34 cellular contexts compared by ENCODE assay signal in the genomic region with DNA sequence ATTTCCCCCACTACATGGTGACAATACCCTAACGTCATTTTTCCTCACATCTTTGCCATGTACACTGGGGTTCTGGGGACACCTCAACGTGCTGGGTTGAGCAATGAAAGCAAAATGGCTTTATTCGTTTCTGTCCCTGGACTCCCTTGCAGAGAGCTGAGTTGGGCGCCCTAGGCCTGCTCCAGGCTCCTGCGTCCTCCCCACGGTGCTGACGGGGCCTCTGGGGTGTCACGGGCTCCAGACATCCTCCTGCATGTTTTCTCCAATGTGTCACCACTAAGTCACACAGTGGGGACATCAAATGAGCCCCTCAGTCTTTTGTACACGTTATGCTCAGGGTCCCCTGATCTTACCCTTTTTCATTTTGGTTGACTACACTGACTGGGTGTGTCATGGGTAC.
"Had no signal": no experiment of that assay in that cellular context is flagged by ENCODE, and none has a peak within 500 bp of the region (broad histone marks: within the 10 kb centered on the region; RNA-seq: fewer than 3 reads in every experiment).

No MANE protein-coding gene starts in this region.

- ATAC-seq: activated naive CD4-positive, alpha-beta T cell treated with anti-CD3 and anti-CD28 coated beads, Interleukin-2, amount 50 U/mL, for 72 hours; activated T-cell treated with anti-CD3 and anti-CD28 coated beads, Interleukin-2, amount 50 U/mL, for 4 hours; PC-3; SK-N-SH treated with all-trans-retinoic acid at 6 μM for 48 hours; T-cell had no signal

- H3K27ac ChIP-seq: cardiac muscle cell, VCaP had no signal

- H3K27me3 ChIP-seq: cardiac muscle cell, MG63, Peyer's patch had no signal

- H3K4me3 ChIP-seq: cardiac muscle cell, MG63, Peyer's patch had no signal

- H3K9me3 ChIP-seq: MG63, Peyer's patch had no signal

- H3K36me3 ChIP-seq: cardiac muscle cell, MG63, Peyer's patch had no signal

- DNase-seq: activated B cell treated with CpG ODN at 0.5 μM for 24 hours; activated CD4-positive, alpha-beta memory T cell treated with anti-CD3 and anti-CD28 coated beads for 36 hours; activated CD4-positive, alpha-beta T cell treated with anti-CD3 and anti-CD28 coated beads for 4 hours; activated CD4-positive, alpha-beta T cell treated with anti-CD3 and anti-CD28 coated beads, Interleukin-2, amount 50 U/mL, for 1 hour; activated CD4-positive, CD25-positive, alpha-beta regulatory T cell treated with anti-CD3 and anti-CD28 coated beads, Interleukin-2, amount 50 U/mL, for 72 hours; activated CD8-positive, alpha-beta memory T cell treated with anti-CD3 and anti-CD28 coated beads, Interleukin-2, amount 50 U/mL, for 4 hours; activated gamma-delta T cell treated with Interleukin-2 at 50 U/mL for 16 hours; activated naive CD4-positive, alpha-beta T cell treated with anti-CD3 and anti-CD28 coated beads for 36 hours; activated T-cell treated with anti-CD3 and anti-CD28 coated beads for 4 hours; activated T-cell treated with anti-CD3 and anti-CD28 coated beads, Interleukin-2, amount 50 U/mL, for 4 hours; amniotic stem cell; aorta; Kasumi-1; KG1; MG63; MV-4-11; NCI-H1092; NCI-H1436 treated with DMSO at 0.1 percent for 48 hours; NCI-H1694 treated with DMSO at 0.1 percent for 48 hours; NCI-H2029; NCI-H345; NCI-H748 treated with DMSO at 0.1 percent for 48 hours; NK-92 treated with Interleukin-12 subunit alpha and Interleukin-12 subunit beta, amount 100 ng/mL, for 24 hours; PC-3; RPMI8226; SHP77 treated with DMSO at 0.1 percent for 48 hours; T-cell; T-helper 2 cell; T-helper 9 cell had no signal
